Comparison of ENCODE assay signal across 5 cellular contexts in genomic region chrX:154607976-154608375, GRCh38. TPM values are rescaled to one million over a fixed set of nuclear protein-coding genes. Genes with fewer than 3 reads are reported as not detected.
"Had no signal": no experiment of that assay in that cellular context is flagged by ENCODE, and none has a peak within 500 bp of the region (broad histone marks: within the 10 kb centered on the region; RNA-seq: fewer than 3 reads in every experiment).

No MANE protein-coding gene starts in this region.

RNA-seq across cellular contexts. Expression of gene CTAG1B, which starts 11.1 kb away (rescaled TPM):
- total RNA-seq: M059J, PC-3, Peyer's patch, Right ventricle myocardium superior, SJSA1 had no signal

RNA-seq across cellular contexts. Expression of gene CTAG1A, which starts 23.0 kb away (rescaled TPM):
- total RNA-seq: M059J, PC-3, Peyer's patch, Right ventricle myocardium superior, SJSA1 had no signal

RNA-seq across cellular contexts. Expression of gene CTAG2, which starts 45.4 kb away (rescaled TPM):
- total RNA-seq: M059J, PC-3, Peyer's patch, Right ventricle myocardium superior, SJSA1 had no signal
